ENCODE assay signal across 16 cellular contexts in the genomic region with DNA sequence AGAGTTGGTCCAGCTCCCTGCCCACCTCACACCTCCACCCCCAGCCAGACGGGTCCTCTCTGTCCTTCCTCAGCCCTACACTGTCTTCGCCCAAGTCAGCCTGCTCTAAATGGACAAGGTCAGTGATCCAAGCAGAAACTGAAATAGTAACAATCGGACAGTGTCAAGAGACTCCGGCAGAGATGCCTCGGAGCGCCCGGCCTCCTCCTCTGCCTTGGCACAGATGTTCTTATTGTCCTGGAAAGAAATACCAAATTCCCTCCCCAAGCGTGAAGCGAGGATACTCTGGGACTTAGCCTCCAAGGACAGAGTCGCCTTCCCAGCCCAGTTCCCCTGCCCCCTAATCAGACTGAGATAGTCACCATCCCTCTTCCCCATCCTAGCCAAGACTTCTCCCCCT.
"Had no signal": no experiment of that assay in that cellular context is flagged by ENCODE, and none has a peak within 500 bp of the region (broad histone marks: within the 10 kb centered on the region; RNA-seq: fewer than 3 reads in every experiment).

No MANE protein-coding gene starts in this region.

- H3K27ac ChIP-seq: sigmoid colon, upper lobe of left lung had no signal

- H3K9me3 ChIP-seq: sigmoid colon, upper lobe of left lung had no signal

- H3K27me3 ChIP-seq: sigmoid colon, upper lobe of left lung had no signal

- H3K36me3 ChIP-seq: sigmoid colon, upper lobe of left lung had no signal

- H3K36me3 Mint-ChIP-seq: activated naive CD8-positive, alpha-beta T cell treated with anti-CD3 and anti-CD28 coated beads for 36 hours; naive thymus-derived CD4-positive, alpha-beta T cell had no signal

- H3K4me3 ChIP-seq: lung, sigmoid colon, upper lobe of left lung had no signal

- H3K27ac Mint-ChIP-seq: activated naive CD8-positive, alpha-beta T cell treated with anti-CD3 and anti-CD28 coated beads for 36 hours; endodermal cell; stimulated activated naive B cell treated with anti-CD40 and anti-IgM and Interleukin-4, amounts not matched to agents 10 μg/mL and 1 μg/mL and 100 μg/mL, for 72 hours; T-helper 1 cell treated with Interleukin-12 subunit alpha and Interleukin-12 subunit beta and Interleukin-4 antibody, amounts not matched to agents 30 μg/mL and 1 μg/mL, for 36 hours had no signal

- H3K9me3 Mint-ChIP-seq: activated naive CD8-positive, alpha-beta T cell treated with anti-CD3 and anti-CD28 coated beads for 36 hours; activated T-cell treated with anti-CD3 and anti-CD28 coated beads, Interleukin-2, amount 50 U/mL, for 4 hours; naive thymus-derived CD4-positive, alpha-beta T cell; stimulated activated naive B cell treated with anti-CD40 and anti-IgM and Interleukin-4, amounts not matched to agents 10 μg/mL and 1 μg/mL and 100 μg/mL, for 72 hours; T-helper 1 cell treated with Interleukin-12 subunit alpha and Interleukin-12 subunit beta and Interleukin-4 antibody, amounts not matched to agents 30 μg/mL and 1 μg/mL, for 36 hours had no signal

- DNase-seq: activated CD4-positive, CD25-positive, alpha-beta regulatory T cell; activated effector memory CD4-positive, alpha-beta T cell treated with anti-CD3 and anti-CD28 coated beads, Interleukin-2, amount 50 U/mL, for 16 hours; activated naive CD8-positive, alpha-beta T cell treated with anti-CD3 and anti-CD28 coated beads for 36 hours; activated T-cell treated with anti-CD3 and anti-CD28 coated beads, Interleukin-2, amount 50 U/mL, for 4 hours; aorta; central memory CD4-positive, alpha-beta T cell; endodermal cell; left colon; naive thymus-derived CD4-positive, alpha-beta T cell; sigmoid colon; stimulated activated CD4-positive, alpha-beta T cell treated with anti-CD3 and anti-CD28 coated beads, Interleukin-2, amount 100 ng/mL, for 24 hours; stimulated activated naive B cell treated with anti-CD40 and anti-IgM and Interleukin-4, amounts not matched to agents 10 μg/mL and 1 μg/mL and 100 μg/mL, for 72 hours; upper lobe of left lung had no signal

- ATAC-seq: activated T-cell treated with anti-CD3 and anti-CD28 coated beads, Interleukin-2, amount 50 U/mL, for 4 hours; left colon; naive thymus-derived CD4-positive, alpha-beta T cell; SK-N-SH treated with all-trans-retinoic acid at 6 μM for 48 hours; stimulated activated naive B cell treated with anti-CD40 and anti-IgM and Interleukin-4, amounts not matched to agents 10 μg/mL and 1 μg/mL and 100 μg/mL, for 72 hours had no signal

- H3K27me3 Mint-ChIP-seq: activated naive CD8-positive, alpha-beta T cell treated with anti-CD3 and anti-CD28 coated beads for 36 hours; stimulated activated naive B cell treated with anti-CD40 and anti-IgM and Interleukin-4, amounts not matched to agents 10 μg/mL and 1 μg/mL and 100 μg/mL, for 72 hours had no signal

- H3K4me3 Mint-ChIP-seq: activated naive CD8-positive, alpha-beta T cell treated with anti-CD3 and anti-CD28 coated beads for 36 hours; endodermal cell; stimulated activated naive B cell treated with anti-CD40 and anti-IgM and Interleukin-4, amounts not matched to agents 10 μg/mL and 1 μg/mL and 100 μg/mL, for 72 hours had no signal

- H3K4me1 ChIP-seq: sigmoid colon had no signal
